In the genomic region with DNA sequence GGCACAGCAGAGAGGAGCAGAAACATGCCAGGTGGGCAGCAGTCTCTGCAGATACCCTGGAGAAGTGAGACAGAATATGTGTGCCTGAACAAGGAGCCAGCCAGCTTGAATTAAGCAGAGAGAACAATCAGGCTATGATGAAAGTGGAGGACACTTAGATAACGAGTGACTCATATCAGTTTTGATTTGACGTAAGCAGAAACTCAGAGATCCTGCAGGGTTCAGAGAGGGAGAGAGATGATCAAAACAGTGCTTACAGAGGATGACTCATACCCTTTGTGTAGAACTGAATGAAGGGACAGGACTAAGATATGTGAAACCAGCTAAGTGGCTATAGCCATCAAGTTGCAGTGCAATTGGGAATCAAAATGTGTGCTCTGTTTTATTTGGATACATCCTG, we compare ENCODE assay signal across 1 cellular context.
TF ChIP-seq lines count a peak whose summit lies in the region.

No MANE protein-coding gene starts in this region.

TF ChIP-seq in HEK293, 187 proteins besides CTCF, POLR2A, EP300 and RAD21 (continued from another document):
- TF ChIP-seq, protein P1, sequence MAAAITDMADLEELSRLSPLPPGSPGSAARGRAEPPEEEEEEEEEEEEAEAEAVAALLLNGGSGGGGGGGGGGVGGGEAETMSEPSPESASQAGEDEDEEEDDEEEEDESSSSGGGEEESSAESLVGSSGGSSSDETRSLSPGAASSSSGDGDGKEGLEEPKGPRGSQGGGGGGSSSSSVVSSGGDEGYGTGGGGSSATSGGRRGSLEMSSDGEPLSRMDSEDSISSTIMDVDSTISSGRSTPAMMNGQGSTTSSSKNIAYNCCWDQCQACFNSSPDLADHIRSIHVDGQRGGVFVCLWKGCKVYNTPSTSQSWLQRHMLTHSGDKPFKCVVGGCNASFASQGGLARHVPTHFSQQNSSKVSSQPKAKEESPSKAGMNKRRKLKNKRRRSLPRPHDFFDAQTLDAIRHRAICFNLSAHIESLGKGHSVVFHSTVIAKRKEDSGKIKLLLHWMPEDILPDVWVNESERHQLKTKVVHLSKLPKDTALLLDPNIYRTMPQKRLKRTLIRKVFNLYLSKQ (tag by site-specific recombination; IDR thresholded peaks at IDR 0.05; ENCODE audit: borderline replicate concordance): no peak
- TF ChIP-seq EGR2 (tag by site-specific recombination; IDR thresholded peaks at IDR 0.05; ENCODE audit: low read depth) (no peak), REST (tag by site-specific recombination; IDR thresholded peaks at IDR 0.05) (no peak), ZNF768 (tag by site-specific recombination; IDR thresholded peaks at IDR 0.05) (no peak), ZNF530 (tag by site-specific recombination; IDR thresholded peaks at IDR 0.05; ENCODE audit: low read depth) (no peak), ZNF335 (tag by site-specific recombination; conservative IDR thresholded peaks at IDR 0.05) (no peak), ZNF624 (tag by site-specific recombination; IDR thresholded peaks at IDR 0.05) (no peak), ZNF404 (tag by site-specific recombination; IDR thresholded peaks at IDR 0.05) (no peak), ZNF394 (tag by site-specific recombination; IDR thresholded peaks at IDR 0.05; ENCODE audit: borderline replicate concordance) (no peak), ZBTB20 (tag by site-specific recombination; IDR thresholded peaks at IDR 0.05) (no peak), HOXC10 (CRISPR knock-in tag; IDR thresholded peaks at IDR 0.05) (no peak), ZNF366 (tag by site-specific recombination; conservative IDR thresholded peaks at IDR 0.05) (no peak), ZNF785 (tag by site-specific recombination; IDR thresholded peaks at IDR 0.05) (no peak), ZFP69B (tag by site-specific recombination; IDR thresholded peaks at IDR 0.05) (0 out of 2 replicates have a peak, but pooled peaks have one; percentile 30), ZNF510 (tag by site-specific recombination; IDR thresholded peaks at IDR 0.05; ENCODE audit: insufficient replicate concordance) (no peak), ZNF391 (tag by site-specific recombination; IDR thresholded peaks at IDR 0.05; ENCODE audit: borderline replicate concordance, low read depth) (no peak), ZNF175 (tag by site-specific recombination; IDR thresholded peaks at IDR 0.05) (no peak), ZNF24 (tag by site-specific recombination; IDR thresholded peaks at IDR 0.05) (peak; percentile 29; the same call in 1 of the 2 replicates), KLF10 (tag by site-specific recombination; IDR thresholded peaks at IDR 0.05) (no peak), ZFP41 (tag by site-specific recombination; IDR thresholded peaks at IDR 0.05; ENCODE audit: borderline replicate concordance) (no peak), ZNF146 (tag by site-specific recombination; IDR thresholded peaks at IDR 0.05) (no peak), ZNF558 (tag by site-specific recombination; IDR thresholded peaks at IDR 0.05) (peak; percentile 86), ZNF791 (tag by site-specific recombination; IDR thresholded peaks at IDR 0.05) (no peak), ZSCAN30 (tag by site-specific recombination; IDR thresholded peaks at IDR 0.05) (no peak), ZNF548 (tag by site-specific recombination; IDR thresholded peaks at IDR 0.05) (no peak), ZNF223 (tag by site-specific recombination; IDR thresholded peaks at IDR 0.05) (no peak), ZBTB21 (tag by site-specific recombination; IDR thresholded peaks at IDR 0.05) (peak; percentile 97), ZNF274 (IDR thresholded peaks at IDR 0.05; ENCODE audit: low read length) (no peak), ZNF274 (tag by site-specific recombination; IDR thresholded peaks at IDR 0.05; ENCODE audit: borderline replicate concordance) (no peak), PRDM1 (tag by site-specific recombination; IDR thresholded peaks at IDR 0.05) (peak; percentile 80), ZNF610 (tag by site-specific recombination; IDR thresholded peaks at IDR 0.05; ENCODE audit: borderline replicate concordance) (no peak), FEZF1 (tag by site-specific recombination; IDR thresholded peaks at IDR 0.05) (peak; percentile 40; the same call in 1 of the 2 replicates), ZNF76 (tag by site-specific recombination; IDR thresholded peaks at IDR 0.05; ENCODE audit: borderline replicate concordance, low read depth) (no peak), ZNF639 (tag by site-specific recombination; IDR thresholded peaks at IDR 0.05) (no peak), BCL11B (tag by site-specific recombination; IDR thresholded peaks at IDR 0.05; ENCODE audit: low read depth) (no peak), SP7 (tag by site-specific recombination; IDR thresholded peaks at IDR 0.05) (peak; percentile 45), ZNF169 (tag by site-specific recombination; IDR thresholded peaks at IDR 0.05) (no peak), ZNF16 (tag by site-specific recombination; IDR thresholded peaks at IDR 0.05; ENCODE audit: low read depth) (no peak), ZNF37A (tag by site-specific recombination; IDR thresholded peaks at IDR 0.05) (no peak), ZNF221 (tag by site-specific recombination; IDR thresholded peaks at IDR 0.05; ENCODE audit: borderline replicate concordance) (no peak), ZNF433 (tag by site-specific recombination; IDR thresholded peaks at IDR 0.05; ENCODE audit: low read depth) (no peak), ZNF664 (tag by site-specific recombination; IDR thresholded peaks at IDR 0.05) (no peak), ZNF133 (tag by site-specific recombination; IDR thresholded peaks at IDR 0.05) (no peak), ZNF292 (tag by site-specific recombination; IDR thresholded peaks at IDR 0.05; ENCODE audit: borderline replicate concordance, low read depth) (no peak), TCF7L2 (IDR thresholded peaks at IDR 0.05; ENCODE audit: borderline replicate concordance, low read depth, low read length) (no peak), SP3 (tag by site-specific recombination; IDR thresholded peaks at IDR 0.05) (no peak), ZNF2 (tag by site-specific recombination; IDR thresholded peaks at IDR 0.05) (no peak), TRIM28 (IDR thresholded peaks at IDR 0.05; ENCODE audit: borderline replicate concordance, low read length) (peak; percentile 27; the same call in 1 of the 2 replicates), ZBTB8A (tag by site-specific recombination; IDR thresholded peaks at IDR 0.05) (no peak), ZNF514 (tag by site-specific recombination; IDR thresholded peaks at IDR 0.05) (no peak), ZNF555 (tag by site-specific recombination; conservative IDR thresholded peaks at IDR 0.05) (no peak), ZSCAN16 (tag by site-specific recombination; IDR thresholded peaks at IDR 0.05) (no peak), GLI4 (tag by site-specific recombination; IDR thresholded peaks at IDR 0.05) (no peak), ZNF114 (tag by site-specific recombination; IDR thresholded peaks at IDR 0.05) (no peak), ZNF837 (tag by site-specific recombination; IDR thresholded peaks at IDR 0.05) (no peak), ZNF350 (tag by site-specific recombination; IDR thresholded peaks at IDR 0.05) (no peak), HIC1 (tag by site-specific recombination; IDR thresholded peaks at IDR 0.05) (peak; percentile 73; the same call in 1 of the 2 replicates), RBAK (tag by site-specific recombination; IDR thresholded peaks at IDR 0.05) (no peak), ZNF585B (tag by site-specific recombination; IDR thresholded peaks at IDR 0.05) (no peak), ZBTB48 (tag by site-specific recombination; IDR thresholded peaks at IDR 0.05) (no peak), ZFP3 (tag by site-specific recombination; IDR thresholded peaks at IDR 0.05; ENCODE audit: low read depth) (no peak), ZNF311 (tag by site-specific recombination; IDR thresholded peaks at IDR 0.05; ENCODE audit: borderline replicate concordance) (no peak)
- TF ChIP-seq, protein P2, sequence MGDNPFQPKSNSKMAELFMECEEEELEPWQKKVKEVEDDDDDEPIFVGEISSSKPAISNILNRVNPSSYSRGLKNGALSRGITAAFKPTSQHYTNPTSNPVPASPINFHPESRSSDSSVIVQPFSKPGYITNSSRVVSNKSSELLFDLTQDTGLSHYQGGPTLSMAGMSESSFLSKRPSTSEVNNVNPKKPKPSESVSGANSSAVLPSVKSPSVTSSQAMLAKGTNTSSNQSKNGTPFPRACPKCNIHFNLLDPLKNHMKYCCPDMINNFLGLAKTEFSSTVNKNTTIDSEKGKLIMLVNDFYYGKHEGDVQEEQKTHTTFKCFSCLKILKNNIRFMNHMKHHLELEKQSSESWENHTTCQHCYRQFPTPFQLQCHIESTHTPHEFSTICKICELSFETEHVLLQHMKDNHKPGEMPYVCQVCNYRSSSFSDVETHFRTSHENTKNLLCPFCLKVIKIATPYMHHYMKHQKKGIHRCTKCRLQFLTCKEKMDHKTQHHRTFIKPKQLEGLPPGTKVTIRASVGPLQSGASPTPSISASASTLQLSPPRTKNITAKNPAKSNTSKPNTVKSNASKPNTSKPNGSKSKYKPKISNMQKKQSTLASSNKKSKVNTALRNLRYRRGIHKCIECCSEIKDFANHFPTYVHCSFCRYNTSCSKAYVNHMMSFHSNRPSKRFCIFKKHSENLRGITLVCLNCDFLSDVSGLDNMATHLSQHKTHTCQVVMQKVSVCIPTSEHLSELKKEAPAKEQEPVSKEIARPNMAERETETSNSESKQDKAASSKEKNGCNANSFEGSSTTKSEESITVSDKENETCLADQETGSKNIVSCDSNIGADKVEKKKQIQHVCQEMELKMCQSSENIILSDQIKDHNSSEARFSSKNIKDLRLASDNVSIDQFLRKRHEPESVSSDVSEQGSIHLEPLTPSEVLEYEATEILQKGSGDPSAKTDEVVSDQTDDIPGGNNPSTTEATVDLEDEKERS (tag by site-specific recombination; IDR thresholded peaks at IDR 0.05): peak; percentile 88
